In the genomic region with DNA sequence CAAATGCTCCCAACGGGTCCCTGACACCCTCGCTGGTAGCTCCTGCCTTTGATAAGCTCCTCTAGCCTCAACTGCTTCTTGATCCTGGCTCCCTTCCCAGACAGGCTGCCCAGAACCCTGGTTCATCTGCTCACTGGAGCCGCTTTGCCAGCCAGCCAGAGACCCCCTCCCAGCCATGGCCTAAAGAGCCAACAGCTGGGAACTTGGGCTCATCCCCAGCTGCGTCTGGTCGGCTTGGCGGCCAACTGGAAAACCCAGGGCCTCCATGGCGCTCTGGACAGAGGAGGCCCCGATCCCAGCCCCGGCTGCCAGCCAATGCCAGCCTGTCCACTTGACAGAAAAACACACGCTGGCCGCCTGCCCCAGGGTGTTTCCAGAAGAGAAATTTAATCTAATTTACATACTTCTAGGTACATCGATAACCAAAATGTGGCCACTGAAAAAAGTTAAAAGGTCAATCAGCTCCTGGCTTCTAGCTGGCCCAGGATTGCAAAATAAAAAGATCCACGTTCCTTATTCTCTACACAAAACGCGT, we compare ENCODE assay signal across 9 cellular contexts. TPM values are rescaled to one million over a fixed set of nuclear protein-coding genes. Genes with fewer than 3 reads are reported as not detected.
DNase-seq lines count a peak whose midpoint lies in the region.
"Had no signal": no experiment of that assay in that cellular context is flagged by ENCODE, and none has a peak within 500 bp of the region (broad histone marks: within the 10 kb centered on the region; RNA-seq: fewer than 3 reads in every experiment).

No MANE protein-coding gene starts in this region.

- H3K18ac ChIP-seq in mesenchymal stem cell (ENCODE audit: low read depth in 1 of 2, low read length in 2 of 2): no peak overlapping the region

- peak; percentile 27 for DNase-seq in NCI-H1105 (lab: John Stamatoyannopoulos, UW)
- peak; percentile 91 for DNase-seq in globus pallidus (ENCODE audit: low spot score)
- DNase-seq in posterior cingulate gyrus: peak; percentile 65 to 97 (median 82)
- DNase-seq in mesenchymal stem cell: no peak
- no peak for DNase-seq in NCI-H2227 treated with DMSO at 0.1 percent for 48 hours (lab: John Stamatoyannopoulos, UW)
- no peak for DNase-seq in SHP77 treated with DMSO at 0.1 percent for 48 hours (lab: John Stamatoyannopoulos, UW)
- DNase-seq: activated naive CD4-positive, alpha-beta T cell treated with anti-CD3 and anti-CD28 coated beads, Interleukin-2, amount 10 ng/mL, durations not matched to agents 7 days and 5 days; kidney glomerular epithelial cell had no signal

- no peak overlapping the region for H3K23ac ChIP-seq in mesenchymal stem cell (ENCODE audit: low read length in 2 of 2)

- no peak overlapping the region for H4K91ac ChIP-seq in mesenchymal stem cell (ENCODE audit: low read length)

- H4K8ac ChIP-seq in mesenchymal stem cell (ENCODE audit: low read length): no peak overlapping the region

- H3K4ac ChIP-seq in mesenchymal stem cell (ENCODE audit: low read depth in 1 of 2, low read length in 2 of 2): no peak overlapping the region

- no peak overlapping the region for H3K9ac ChIP-seq in mesenchymal stem cell (ENCODE audit: low read length)

- H3K79me1 ChIP-seq in mesenchymal stem cell (replicated peaks; ENCODE audit: low read length, poor library complexity, severe bottlenecking): peaks cover 38% of the 10 kb centered on the region

- H3K4me1 ChIP-seq in mesenchymal stem cell (ENCODE audit: control insufficient read depth, insufficient read depth, low read depth, low read length): peaks cover 5% of the 10 kb centered on the region

- H2BK5ac ChIP-seq in mesenchymal stem cell (ENCODE audit: low read depth, low read length, poor library complexity, severe bottlenecking): no peak overlapping the region

- H3K27ac ChIP-seq in mesenchymal stem cell (ENCODE audit: low read length, poor library complexity, severe bottlenecking): no peak overlapping the region
- H3K27ac ChIP-seq: skin epidermis had no signal

- no peak overlapping the region for H2BK120ac ChIP-seq in mesenchymal stem cell (ENCODE audit: low read depth, low read length)

- intact Hi-C loops in posterior cingulate gyrus (cut with DNase I): no loop called here

- H2BK15ac ChIP-seq in mesenchymal stem cell (ENCODE audit: low read depth, poor library complexity, severe bottlenecking): no peak overlapping the region

- peaks cover 8% of the 10 kb centered on the region for H3K9me3 ChIP-seq in mesenchymal stem cell (ENCODE audit: control insufficient read depth, low read length)

- H2BK12ac ChIP-seq in mesenchymal stem cell (ENCODE audit: low read length in 2 of 2): no peak overlapping the region

- no peak overlapping the region for H2AFZ ChIP-seq in mesenchymal stem cell (ENCODE audit: low read depth, low read length)

- 95% methylated on average over 12 of the region's 15 CpGs for WGBS in mesenchymal stem cell

- no peak overlapping the region for H3K4me2 ChIP-seq in mesenchymal stem cell (ENCODE audit: low read length, poor library complexity, severe bottlenecking)

- no peak overlapping the region for H3K4me3 ChIP-seq in mesenchymal stem cell (ENCODE audit: insufficient read depth in 1 of 2, low read depth in 1 of 2, low read length in 2 of 2)
- H3K4me3 ChIP-seq: skin epidermis had no signal

- no peaks in the 10 kb centered on the region for H3K27me3 ChIP-seq in mesenchymal stem cell (ENCODE audit: control insufficient read depth in 1 of 2, insufficient read depth in 1 of 2, low read length in 2 of 2)

- H2AK5ac ChIP-seq in mesenchymal stem cell (ENCODE audit: low read length, severe bottlenecking): no peak overlapping the region

- H3K36me3 ChIP-seq in mesenchymal stem cell (ENCODE audit: control insufficient read depth in 1 of 2, insufficient read depth in 2 of 2, low read depth in 1 of 2, low read length in 2 of 2): peaks cover 53 to 61% of the 10 kb centered on the region in 2 experiments

- H3K14ac ChIP-seq in mesenchymal stem cell (ENCODE audit: low read length in 2 of 2): no peak overlapping the region

RNA-seq across cellular contexts. Expression of a gene that starts 3.0 kb away (rescaled TPM):
- polyA plus RNA-seq in mesenchymal stem cell (2013, experiment 1 of 2): 54.6 TPM
- 48.4 TPM for polyA plus RNA-seq in mesenchymal stem cell (2013, experiment 2 of 2)

RNA-seq across cellular contexts. Expression of a gene that starts 28.0 kb away (rescaled TPM):
- polyA plus RNA-seq in mesenchymal stem cell (2013, experiment 1 of 2): 35.6 TPM
- polyA plus RNA-seq in mesenchymal stem cell (2013, experiment 2 of 2): 34.6 TPM

RNA-seq across cellular contexts. Expression of a gene that starts 42.2 kb away (rescaled TPM):
- polyA plus RNA-seq in mesenchymal stem cell (2013, experiment 1 of 2): 15.4 TPM
- polyA plus RNA-seq in mesenchymal stem cell (2013, experiment 2 of 2): 14.1 TPM

RNA-seq across cellular contexts. Expression of a gene that starts 42.6 kb away (rescaled TPM):
- 0.12 TPM for polyA plus RNA-seq in mesenchymal stem cell (2013, experiment 1 of 2)
- polyA plus RNA-seq in mesenchymal stem cell (2013, experiment 2 of 2): 0.18 TPM

RNA-seq across cellular contexts. Expression of a gene that starts 57.5 kb away (rescaled TPM):
- not detected for polyA plus RNA-seq in mesenchymal stem cell (2013, experiment 1 of 2)
- polyA plus RNA-seq in mesenchymal stem cell (2013, experiment 2 of 2): not detected

Comparison
In these comparisons a context has a peak if more than half of its experiments do, and no peak if none do; other contexts are left out.
1. DNase-seq: peak in NCI-H1105 (single experiment), globus pallidus (single experiment) and posterior cingulate gyrus (10 of 10); none in mesenchymal stem cell (single experiment), NCI-H2227 treated with DMSO at 0.1 percent for 48 hours (single experiment) and SHP77 treated with DMSO at 0.1 percent for 48 hours (single experiment).